ENCODE assay signal across 17 cellular contexts in the genomic region with DNA sequence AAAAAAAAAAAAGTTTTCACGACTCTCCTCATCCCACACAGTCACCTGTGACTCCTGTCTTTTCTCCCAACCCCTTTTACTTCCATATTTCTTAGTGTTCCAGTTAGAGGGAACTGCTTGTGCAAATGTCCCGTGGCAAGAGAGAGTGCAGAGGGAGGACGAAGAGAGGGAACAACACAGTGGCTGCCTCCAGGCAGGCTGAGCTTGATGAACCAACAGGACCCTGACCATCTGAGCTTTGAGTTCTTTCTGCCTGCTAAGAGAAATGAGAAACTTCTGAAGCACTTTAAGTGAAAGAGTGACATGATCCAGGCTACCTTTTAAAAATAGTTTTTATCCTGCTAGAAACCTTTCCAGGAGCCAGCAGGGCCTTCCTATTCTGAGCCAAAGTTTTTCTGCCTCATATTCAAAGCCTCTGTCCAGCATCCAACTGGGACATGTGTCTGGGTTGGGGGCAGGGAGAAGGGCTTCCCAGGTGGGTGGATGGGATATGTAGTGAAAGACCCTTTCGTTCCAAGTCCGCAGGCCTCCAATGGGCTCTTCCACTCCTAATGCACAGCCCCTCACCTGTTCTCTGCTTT.
A peak's percentile ranks its signal among the peaks of the same experiment; 100 is the strongest.
DNase-seq lines count a peak whose midpoint lies in the region; ATAC-seq and TF ChIP-seq lines count a peak whose summit lies in the region.
"Had no signal": no experiment of that assay in that cellular context is flagged by ENCODE, and none has a peak within 500 bp of the region (broad histone marks: within the 10 kb centered on the region; RNA-seq: fewer than 3 reads in every experiment).

No MANE protein-coding gene starts in this region.

- H3K4me1 ChIP-seq in OCI-LY3 (ENCODE audit: low read length) (peaks cover 54% of the 10 kb centered on the region), esophagus (ENCODE audit: control insufficient read depth in 2 of 2, insufficient read depth in 2 of 2, low read length in 1 of 2) (peaks cover 6 to 28% of the 10 kb centered on the region in 2 donors), spleen (peaks cover 8 to 23% (median 19%) of the 10 kb centered on the region in 6 donors), hepatocyte (ENCODE audit: insufficient read depth) (peaks cover 12% of the 10 kb centered on the region)

- 93% methylated on average over 5 of the region's 5 CpGs for WGBS in esophagus, 2 donors
- 84 to 91% (median 88%) methylated on average over 5 of the region's 5 CpGs for WGBS in spleen, 5 donors
- WGBS in hepatocyte (ENCODE audit: low lambda C conversion rate, missing lambda C conversion rate) = 86% methylated on average over 5 of the region's 5 CpGs

- peak overlapping the region; percentile 52 for H3K27ac Mint-ChIP-seq in Calu3 (ENCODE audit: unreplicated experiment)

- BruUV-seq in Calu3 (replicated peaks; lab: Mats Ljungman, UMichigan) = no TSS peak

- H3K27ac ChIP-seq in OCI-LY3 (ENCODE audit: low read length) (peak overlapping the region; percentile 85), esophagus (ENCODE audit: low read depth in 2 of 2, low read length in 1 of 2) (peak overlapping the region; percentile 55 to 97), spleen (peak overlapping the region in 6 of 8 donors; percentile 72 to 82 (median 78)), hepatocyte (no peak overlapping the region)
- H3K27ac ChIP-seq: HL-60 had no signal

- no peak for ATAC-seq in HG02798 (IDR thresholded peaks at IDR 0.05; ENCODE audit: poor library complexity, unreplicated experiment)

- no peak overlapping the region for H3K4me3 ChIP-seq in OCI-LY3 (ENCODE audit: low read length)
- no peak overlapping the region for H3K4me3 ChIP-seq in esophagus (ENCODE audit: low read depth in 1 of 2, low read length in 2 of 2)
- no peak overlapping the region for H3K4me3 ChIP-seq in spleen
- no peak overlapping the region for H3K4me3 ChIP-seq in hepatocyte

- H3K9ac ChIP-seq in OCI-LY3 (ENCODE audit: low read length) = peak overlapping the region; percentile 17; the same call in 1 of the 2 replicates

- no peak for DNase-seq in Calu3
- no peak for DNase-seq in spleen
- DNase-seq in GOT3 (lab: John Stamatoyannopoulos, UW) = no peak
- DNase-seq in hepatocyte (ENCODE audit: low spot score) = no peak
- DNase-seq: AML-193; COR-L47; DMS153; EL; HCEC 1CT; NCI-H1417 treated with DMSO at 0.1 percent for 48 hours; NCI-H1930; NCI-H446; NK-92 treated with Interleukin-12 subunit alpha and Interleukin-12 subunit beta, amount 100 ng/mL, for 24 hours had no signal

- no peak overlapping the region for H3K4me3 Mint-ChIP-seq in Calu3 (ENCODE audit: low read depth, unreplicated experiment)

- H3K27me3 Mint-ChIP-seq in Calu3 (ENCODE audit: unreplicated experiment) = no peaks in the 10 kb centered on the region

- no peak for TF ChIP-seq POLR2A in spleen (IDR thresholded peaks at IDR 0.05)

- H3K79me2 ChIP-seq in OCI-LY3 (ENCODE audit: low read length) = no peaks in the 10 kb centered on the region
- no peaks in the 10 kb centered on the region for H3K79me2 ChIP-seq in hepatocyte

- H3K9me3 ChIP-seq in OCI-LY3 (ENCODE audit: insufficient read depth, low read length) = no peaks in the 10 kb centered on the region
- no peaks in the 10 kb centered on the region for H3K9me3 ChIP-seq in esophagus (ENCODE audit: control insufficient read depth in 2 of 2, insufficient read depth in 1 of 2, low read depth in 1 of 2, low read length in 1 of 2)
- H3K9me3 ChIP-seq in spleen = no peaks in the 10 kb centered on the region
- H3K9me3 ChIP-seq in hepatocyte (ENCODE audit: low read depth) = no peaks in the 10 kb centered on the region

- H3K4me2 ChIP-seq in OCI-LY3 (ENCODE audit: low read length) (peak overlapping the region; percentile 66), hepatocyte (no peak overlapping the region)

- peaks cover 41% of the 10 kb centered on the region for H3K36me3 Mint-ChIP-seq in Calu3 (ENCODE audit: insufficient read depth, unreplicated experiment)

- no peaks in the 10 kb centered on the region for H3K27me3 ChIP-seq in OCI-LY3 (ENCODE audit: low read depth, low read length)
- no peaks in the 10 kb centered on the region for H3K27me3 ChIP-seq in esophagus (ENCODE audit: control insufficient read depth in 1 of 2, insufficient read depth in 2 of 2, low read length in 2 of 2)
- no peaks in the 10 kb centered on the region for H3K27me3 ChIP-seq in spleen (replicated peaks in 1 of 7)
- no peaks in the 10 kb centered on the region for H3K27me3 ChIP-seq in hepatocyte

- TF ChIP-seq CTCF in Calu3 (IDR thresholded peaks at IDR 0.05; ENCODE audit: unreplicated experiment) (no peak), OCI-LY3 (IDR thresholded peaks at IDR 0.05; ENCODE audit: low read depth, low read length) (no peak), spleen (IDR thresholded peaks at IDR 0.05 in 8 of 11, conservative IDR thresholded peaks at IDR 0.05 in 3 of 11) (no peak), hepatocyte (IDR thresholded peaks at IDR 0.05; ENCODE audit: poor library complexity) (no peak)

- H3K9me2 ChIP-seq in hepatocyte (replicated peaks; ENCODE audit: insufficient read depth) = no peaks in the 10 kb centered on the region

- H3K4me1 Mint-ChIP-seq in Calu3 (ENCODE audit: low read depth, unreplicated experiment) = peaks cover 98% of the 10 kb centered on the region

- CTCF ChIA-PET in Calu3 (lab: Charles Lee) = interaction anchor here (0.5 to 1.9 kb wide), 4 partner anchors 9 to 1781 kb away, joined by 3 to 11 read pairs (median 6); no protein-coding TSS in a partner anchor

- intact Hi-C loops in Calu3 (cut with micrococcal nuclease; ENCODE audit: unreplicated experiment) (loop anchor here (5.0 kb wide), 1 partner anchor 39 kb away; no protein-coding TSS in a partner anchor), spleen (cut with DNase I; ENCODE audit: low total_unique reads) (no loop called here)

- no peaks in the 10 kb centered on the region for H4K20me1 ChIP-seq in OCI-LY3 (ENCODE audit: insufficient read depth, low read length)
- no peaks in the 10 kb centered on the region for H4K20me1 ChIP-seq in hepatocyte (ENCODE audit: insufficient read depth, poor library complexity, severe bottlenecking)

- no peaks in the 10 kb centered on the region for H3K9me3 Mint-ChIP-seq in Calu3 (ENCODE audit: low read depth, unreplicated experiment)

- no peaks in the 10 kb centered on the region for H3K36me3 ChIP-seq in OCI-LY3 (replicated peaks; ENCODE audit: low read depth, low read length)
- H3K36me3 ChIP-seq in esophagus (ENCODE audit: control insufficient read depth in 2 of 2, insufficient read depth in 2 of 2, low read length in 1 of 2) = no peaks in the 10 kb centered on the region
- no peaks in the 10 kb centered on the region for H3K36me3 ChIP-seq in spleen
- no peaks in the 10 kb centered on the region for H3K36me3 ChIP-seq in hepatocyte (replicated peaks; ENCODE audit: insufficient read depth, low read depth)

- H2AFZ ChIP-seq in OCI-LY3 (ENCODE audit: low read depth, low read length) (no peak overlapping the region), hepatocyte (no peak overlapping the region)
